Comparison of ENCODE assay signal across 9 cellular contexts in the genomic region with DNA sequence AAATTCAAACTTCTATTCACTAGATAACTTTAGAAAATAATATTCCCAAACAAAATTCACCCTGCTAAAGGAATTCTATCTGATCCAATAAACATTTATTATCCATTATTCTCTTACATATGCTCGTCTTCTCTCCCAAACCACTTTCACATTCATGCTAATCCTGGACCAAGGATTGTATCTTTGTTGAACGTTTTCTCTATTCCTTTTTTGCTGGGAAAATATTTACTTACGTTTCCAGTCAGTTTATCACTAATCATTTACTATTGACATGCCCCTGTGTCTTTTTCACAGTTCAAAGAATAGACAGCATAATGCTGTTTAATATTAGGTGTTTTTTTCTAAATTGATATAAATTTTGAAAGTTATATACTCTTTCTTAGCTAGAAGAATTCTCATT. TPM values are rescaled to one million over a fixed set of nuclear protein-coding genes. Genes with fewer than 3 reads are reported as not detected.
"Had no signal": no experiment of that assay in that cellular context is flagged by ENCODE, and none has a peak within 500 bp of the region (broad histone marks: within the 10 kb centered on the region; RNA-seq: fewer than 3 reads in every experiment).

No MANE protein-coding gene starts in this region.

- FAIRE-seq: G401.6, GM12878, GM12891, GM12892, GM18507, GM19239 had no signal

- DNase-seq: GDM1, GF-D8 had no signal

- H3K4me3 ChIP-seq: GM12878 had no signal

- ATAC-seq: GM12878 had no signal

RNA-seq across cellular contexts. Expression of gene TEX47, which starts 3.2 kb away (rescaled TPM):
- total RNA-seq: G401, GM12878 had no signal
- polyA plus RNA-seq: GM12878 had no signal

RNA-seq across cellular contexts. Expression of gene ZNF804B, which starts 32.9 kb away (rescaled TPM):
- total RNA-seq: G401, GM12878 had no signal
- polyA plus RNA-seq: GM12878 had no signal
